ENCODE assay signal across 16 cellular contexts in the genomic region with DNA sequence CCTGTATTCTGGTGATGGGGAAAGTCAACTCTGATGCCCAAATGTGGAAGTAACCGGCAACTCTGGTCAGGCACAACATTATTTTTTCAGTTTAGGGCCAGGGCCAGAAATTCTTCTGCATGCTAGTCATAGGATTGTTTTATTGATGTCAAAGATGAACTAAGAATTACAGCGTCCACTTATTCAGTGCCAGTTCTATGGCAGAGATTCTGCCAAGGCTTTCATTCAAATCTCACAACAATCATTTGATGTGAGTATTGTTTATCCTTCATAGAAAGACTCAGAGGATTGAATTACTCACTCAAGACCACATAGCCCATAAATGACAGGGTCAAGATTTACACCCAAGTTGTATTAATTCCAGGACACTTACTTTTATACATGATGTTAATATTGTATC.
DNase-seq lines count a peak whose midpoint lies in the region; ATAC-seq and TF ChIP-seq lines count a peak whose summit lies in the region.
"Had no signal": no experiment of that assay in that cellular context is flagged by ENCODE, and none has a peak within 500 bp of the region (broad histone marks: within the 10 kb centered on the region; RNA-seq: fewer than 3 reads in every experiment).

No MANE protein-coding gene starts in this region.

- peaks cover 0 to 18% (median 8%) of the 10 kb centered on the region in 3 donors for H3K4me1 ChIP-seq in gastroesophageal sphincter
- H3K4me1 ChIP-seq: parathyroid adenoma, SJCRH30 had no signal

- no peak for TF ChIP-seq EP300 in gastroesophageal sphincter (IDR thresholded peaks at IDR 0.05)

- no peak overlapping the region for H3K4me3 ChIP-seq in gastroesophageal sphincter
- H3K4me3 ChIP-seq: GM23338, SJCRH30 had no signal

- no peaks in the 10 kb centered on the region for H3K27me3 ChIP-seq in gastroesophageal sphincter
- H3K27me3 ChIP-seq: SJCRH30 had no signal

- H3K36me3 ChIP-seq in gastroesophageal sphincter: no peaks in the 10 kb centered on the region
- H3K36me3 ChIP-seq: SJCRH30 had no signal

- peak overlapping the region in 3 of 4 donors; percentile 35 to 67 (median 51) for H3K27ac ChIP-seq in gastroesophageal sphincter
- H3K27ac ChIP-seq: parathyroid adenoma, SJCRH30 had no signal

- TF ChIP-seq CTCF in gastroesophageal sphincter (IDR thresholded peaks at IDR 0.05): no peak

- in situ Hi-C loops in ACHN (cut with HindIII; ENCODE audit: low pct_ligation_motif_present, low pct_unique_long_range_greater_than_20kb, low sequenced_read_pairs): no loop called here

- WGBS in gastroesophageal sphincter (ENCODE audit: low coverage in 1 of 2), 2 donors: 17 to 73% methylated on average over 2 of the region's 2 CpGs

- ATAC-seq in gastroesophageal sphincter: no peak
- ATAC-seq: activated CD8-positive, alpha-beta T cell treated with anti-CD3 and anti-CD28 coated beads, Interleukin-2, amount 10 ng/mL, durations not matched to agents 7 days and 5 days; activated T-helper 17 cell treated with anti-CD3 and anti-CD28 coated beads, Interleukin-2, amount 50 U/mL, for 72 hours; GM23338 had no signal

- TF ChIP-seq POLR2A in gastroesophageal sphincter (IDR thresholded peaks at IDR 0.05): no peak

- peaks cover 0 to 7% (median 0%) of the 10 kb centered on the region in 3 donors for H3K9me3 ChIP-seq in gastroesophageal sphincter
- H3K9me3 ChIP-seq: SJCRH30 had no signal

- peak; percentile 65 for DNase-seq in HS-27A (ENCODE audit: low read depth)
- DNase-seq in astrocyte of the hippocampus (ENCODE audit: low read depth, low spot score): peak; percentile 86
- DNase-seq in NCI-H345 treated with DMSO at 0.1 percent for 48 hours (lab: John Stamatoyannopoulos, UW; ENCODE audit: unreplicated experiment): no peak
- DNase-seq in anterior cingulate cortex (lab: John Stamatoyannopoulos, UW): no peak
- DNase-seq in OCI-M2 (lab: John Stamatoyannopoulos, UW; ENCODE audit: unreplicated experiment): no peak
- no peak for DNase-seq in ACHN
- DNase-seq: activated CD8-positive, alpha-beta T cell treated with anti-CD3 and anti-CD28 coated beads, Interleukin-2, amount 10 ng/mL, durations not matched to agents 7 days and 5 days; COR-L47; effector memory CD4-positive, alpha-beta T cell; NCI-H1930; SJCRH30; stimulated activated CD4-positive, alpha-beta T cell treated with anti-CD3 and anti-CD28 coated beads, Interleukin-2, amount 100 ng/mL, for 48 hours had no signal

Comparison
In these comparisons a context has a peak if more than half of its experiments do, and no peak if none do; other contexts are left out.
1. DNase-seq: peak in HS-27A (single experiment) and astrocyte of the hippocampus (single experiment); none in NCI-H345 treated with DMSO at 0.1 percent for 48 hours (single experiment), anterior cingulate cortex (0 of 58), OCI-M2 (single experiment) and ACHN (single experiment).